22 cellular contexts compared by ENCODE assay signal in genomic region chr6:71498643-71499042, GRCh38.
A peak's percentile ranks its signal among the peaks of the same experiment; 100 is the strongest.
DNase-seq lines count a peak whose midpoint lies in the region; ATAC-seq, FAIRE-seq and TF ChIP-seq lines count a peak whose summit lies in the region.
"Had no signal": no experiment of that assay in that cellular context is flagged by ENCODE, and none has a peak within 500 bp of the region (broad histone marks: within the 10 kb centered on the region; RNA-seq: fewer than 3 reads in every experiment).

No MANE protein-coding gene starts in this region.

- TF ChIP-seq CTCF in HCT116 (IDR thresholded peaks at IDR 0.05 in 2 of 3, conservative IDR thresholded peaks at IDR 0.05 in 1 of 3; ENCODE audit: borderline replicate concordance in 1 of 3, insufficient read depth in 1 of 3, low read depth in 2 of 3, low read length in 2 of 3) (no peak), RWPE2 (IDR thresholded peaks at IDR 0.05; ENCODE audit: poor library complexity, severe bottlenecking) (no peak)

- intact Hi-C loops in HCT116 (cut with micrococcal nuclease) = no loop called here

- no peaks in the 10 kb centered on the region for H3K9me2 ChIP-seq in HCT116 (ENCODE audit: insufficient read depth)

- H3K27me3 ChIP-seq in HCT116 (ENCODE audit: insufficient read depth, low read length) = no peaks in the 10 kb centered on the region
- H3K27me3 ChIP-seq in RWPE2 (ENCODE audit: insufficient read depth, poor library complexity, severe bottlenecking) = no peaks in the 10 kb centered on the region
- H3K27me3 ChIP-seq: BE2C, SJSA1 had no signal

- H2AFZ ChIP-seq in HCT116 (ENCODE audit: low read depth, low read length, poor library complexity, severe bottlenecking) = no peak overlapping the region
- H2AFZ ChIP-seq: GM23338 had no signal

- H4K20me1 ChIP-seq in HCT116 (ENCODE audit: insufficient read depth) = no peaks in the 10 kb centered on the region

- H3K4me2 ChIP-seq in HCT116 (ENCODE audit: low read length) = no peak overlapping the region
- H3K4me2 ChIP-seq: GM23338 had no signal

- CTCF ChIA-PET in HCT116 (lab: Charles Lee) = no interaction called here

- no TSS peak for BruUV-seq in HCT116 (replicated peaks; lab: Mats Ljungman, UMichigan)

- H3K79me2 ChIP-seq in HCT116 (ENCODE audit: insufficient read depth, low read length) = no peaks in the 10 kb centered on the region

- no peak for TF ChIP-seq RAD21 in HCT116 (IDR thresholded peaks at IDR 0.05; ENCODE audit: low read depth)

- H3K4me1 ChIP-seq in HCT116 (ENCODE audit: control insufficient read depth in 1 of 2, insufficient read depth in 2 of 2, low read length in 2 of 2) = peaks cover 0 to 5% of the 10 kb centered on the region in 2 experiments; a peak in 1 of 4 replicates
- H3K4me1 ChIP-seq in RWPE2 (ENCODE audit: insufficient read depth, poor library complexity, severe bottlenecking) = peaks cover 5% of the 10 kb centered on the region
- H3K4me1 ChIP-seq: BE2C had no signal

- H3K9me3 ChIP-seq in HCT116 (ENCODE audit: control insufficient read depth in 1 of 2, insufficient read depth in 1 of 2, low read depth in 1 of 2, low read length in 2 of 2) (no peaks in the 10 kb centered on the region), RWPE2 (ENCODE audit: severe bottlenecking) (no peaks in the 10 kb centered on the region)
- H3K9me3 ChIP-seq: BE2C, SJSA1 had no signal

- TF ChIP-seq POLR2A in HCT116 (IDR thresholded peaks at IDR 0.05; ENCODE audit: borderline replicate concordance, extremely low read depth, insufficient read depth, insufficient read length) = no peak

- H3K36me3 ChIP-seq in HCT116 (ENCODE audit: control insufficient read depth in 1 of 2, insufficient read depth in 2 of 2, low read length in 2 of 2) (no peaks in the 10 kb centered on the region), RWPE2 (ENCODE audit: low read depth) (no peaks in the 10 kb centered on the region)
- H3K36me3 ChIP-seq: BE2C, SJSA1 had no signal

- POLR2A ChIA-PET in HCT116 (lab: Charles Lee) = no interaction called here

- H3K9ac ChIP-seq in HCT116 (ENCODE audit: low read length) = no peak overlapping the region

- H3K4me3 ChIP-seq in HCT116 (replicated peaks in 1 of 2; ENCODE audit: low read depth in 1 of 2, low read length in 2 of 2) = no peak overlapping the region
- no peak overlapping the region for H3K4me3 ChIP-seq in RWPE2 (ENCODE audit: severe bottlenecking)
- H3K4me3 ChIP-seq: GM23338, SJSA1 had no signal

- H3K27ac ChIP-seq in HCT116 (ENCODE audit: low read depth, low read length) (no peak overlapping the region), RWPE2 (ENCODE audit: poor library complexity, severe bottlenecking) (no peak overlapping the region)
- H3K27ac ChIP-seq: SJSA1 had no signal

- peak; percentile 5 for FAIRE-seq in urothelium cell line (lab: Jason Lieb, UNC)
- FAIRE-seq: GM12892, RCC 7860 had no signal

- RAD21 ChIA-PET in HCT116 (lab: Charles Lee; ENCODE audit: low non-redundant PET in 1 of 2, low total read pairs in 2 of 2, uncharacterized antibody in 2 of 2, unreplicated experiment in 2 of 2) = no interaction called here

- ATAC-seq in HCT116 (peak; percentile 54), RWPE2 (ENCODE audit: low read depth) (peak; percentile 51; the same call in 2 of the 3 replicates)
- ATAC-seq: GM23338, Right ventricle myocardium inferior had no signal

- DNase-seq in HCT116 (ENCODE audit: low read depth, low spot score) (no peak), RWPE2 (ENCODE audit: low spot score) (no peak), kidney tubule cell (ENCODE audit: low spot score) (peak; percentile 69), urothelium cell line (ENCODE audit: low spot score) (no peak), cerebellar cortex (ENCODE audit: low spot score) (no peak), NCI-H1105 treated with DMSO at 0.1 percent for 48 hours (lab: John Stamatoyannopoulos, UW) (no peak), globus pallidus (ENCODE audit: low spot score) (no peak)
- DNase-seq: BE2C; CD4-positive, CD25-positive, alpha-beta regulatory T cell; COR-L47; DMS 273 treated with DMSO at 0.1 percent for 48 hours; NCI-H1417 treated with DMSO at 0.1 percent for 48 hours; NCI-H2029 treated with DMSO at 0.1 percent for 48 hours; NCI-H226; NCI-H524; NCI-H774; NK-92 treated with Interleukin-12 subunit alpha and Interleukin-12 subunit beta, amount 100 ng/mL, for 24 hours had no signal

TF ChIP-seq in HCT116, 20 proteins besides CTCF, POLR2A, EP300 and RAD21:
- TF ChIP-seq SRF (IDR thresholded peaks at IDR 0.05; ENCODE audit: low read depth) (no peak), POLR2AphosphoS5 (IDR thresholded peaks at IDR 0.05; ENCODE audit: low read depth, low read length) (no peak), FOSL1 (IDR thresholded peaks at IDR 0.05; ENCODE audit: low read depth) (no peak), SIN3A (IDR thresholded peaks at IDR 0.05; ENCODE audit: low read depth) (no peak), ATF3 (IDR thresholded peaks at IDR 0.05) (no peak), CBX3 (IDR thresholded peaks at IDR 0.05; ENCODE audit: low read depth) (no peak), EZH2 (IDR thresholded peaks at IDR 0.05) (no peak), REST (IDR thresholded peaks at IDR 0.05; ENCODE audit: low read depth) (no peak), ZNF274 (IDR thresholded peaks at IDR 0.05; ENCODE audit: low read depth, low read length) (no peak), SP1 (IDR thresholded peaks at IDR 0.05; ENCODE audit: low read depth) (no peak), YY1 (IDR thresholded peaks at IDR 0.05; ENCODE audit: extremely low read depth, insufficient replicate concordance, low read depth, low read length) (no peak), ELF1 (IDR thresholded peaks at IDR 0.05; ENCODE audit: borderline replicate concordance, low read depth) (no peak), ZFX (IDR thresholded peaks at IDR 0.05) (no peak), TCF7L2 (IDR thresholded peaks at IDR 0.05; ENCODE audit: borderline replicate concordance, extremely low read depth, insufficient read depth, insufficient read length) (no peak)
